In the genomic region with DNA sequence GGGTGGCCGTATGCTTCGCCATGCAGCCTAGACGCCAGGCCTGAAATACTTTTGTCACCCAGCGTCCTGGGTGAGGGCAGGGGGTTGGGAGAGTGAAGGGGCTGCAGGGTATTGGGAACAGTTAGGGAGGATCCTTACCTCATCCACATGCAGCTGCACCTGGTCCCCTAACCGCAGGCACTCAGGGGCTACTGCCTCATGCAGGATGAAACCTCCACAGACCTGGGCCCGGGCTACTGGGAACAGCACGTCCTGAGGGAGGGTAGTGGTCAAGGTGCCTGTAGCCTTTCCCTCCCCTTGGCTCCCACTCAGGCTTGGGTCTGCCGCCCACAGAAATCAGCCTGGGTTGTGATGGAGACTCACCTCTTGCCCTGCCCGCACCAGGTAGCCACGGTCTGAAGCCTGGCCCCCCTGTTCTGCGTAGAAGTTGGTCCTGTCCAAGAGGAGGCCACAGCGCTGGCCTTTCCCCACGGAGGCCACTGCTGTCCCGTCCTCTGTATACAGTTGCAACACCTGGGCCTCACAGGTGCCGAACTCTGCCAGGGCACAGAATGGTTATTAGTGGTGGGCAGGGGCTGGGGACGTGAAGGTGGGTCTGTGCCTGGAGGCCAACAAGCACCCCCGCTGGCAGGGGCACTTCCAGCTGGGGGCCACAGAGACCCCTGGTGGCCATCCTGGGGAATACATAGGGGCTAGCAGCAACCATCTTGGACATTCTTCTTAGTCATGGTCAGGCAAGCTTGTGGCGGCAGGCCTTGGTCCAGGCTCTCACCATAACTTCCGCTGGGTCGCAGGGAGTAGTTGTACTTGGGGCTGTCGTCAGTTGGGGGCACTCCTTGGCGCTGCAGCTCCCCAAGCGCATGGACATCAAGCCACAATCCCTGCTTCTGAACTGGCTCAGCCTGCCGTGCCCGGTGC, we compare ENCODE assay signal across 1 cellular context.
TF ChIP-seq lines count a peak whose summit lies in the region.

No MANE protein-coding gene starts in this region.

TF ChIP-seq in HepG2, 621 proteins besides CTCF, POLR2A, EP300 and RAD21 (continued from another document and continues in another):
- TF ChIP-seq, protein P1, sequence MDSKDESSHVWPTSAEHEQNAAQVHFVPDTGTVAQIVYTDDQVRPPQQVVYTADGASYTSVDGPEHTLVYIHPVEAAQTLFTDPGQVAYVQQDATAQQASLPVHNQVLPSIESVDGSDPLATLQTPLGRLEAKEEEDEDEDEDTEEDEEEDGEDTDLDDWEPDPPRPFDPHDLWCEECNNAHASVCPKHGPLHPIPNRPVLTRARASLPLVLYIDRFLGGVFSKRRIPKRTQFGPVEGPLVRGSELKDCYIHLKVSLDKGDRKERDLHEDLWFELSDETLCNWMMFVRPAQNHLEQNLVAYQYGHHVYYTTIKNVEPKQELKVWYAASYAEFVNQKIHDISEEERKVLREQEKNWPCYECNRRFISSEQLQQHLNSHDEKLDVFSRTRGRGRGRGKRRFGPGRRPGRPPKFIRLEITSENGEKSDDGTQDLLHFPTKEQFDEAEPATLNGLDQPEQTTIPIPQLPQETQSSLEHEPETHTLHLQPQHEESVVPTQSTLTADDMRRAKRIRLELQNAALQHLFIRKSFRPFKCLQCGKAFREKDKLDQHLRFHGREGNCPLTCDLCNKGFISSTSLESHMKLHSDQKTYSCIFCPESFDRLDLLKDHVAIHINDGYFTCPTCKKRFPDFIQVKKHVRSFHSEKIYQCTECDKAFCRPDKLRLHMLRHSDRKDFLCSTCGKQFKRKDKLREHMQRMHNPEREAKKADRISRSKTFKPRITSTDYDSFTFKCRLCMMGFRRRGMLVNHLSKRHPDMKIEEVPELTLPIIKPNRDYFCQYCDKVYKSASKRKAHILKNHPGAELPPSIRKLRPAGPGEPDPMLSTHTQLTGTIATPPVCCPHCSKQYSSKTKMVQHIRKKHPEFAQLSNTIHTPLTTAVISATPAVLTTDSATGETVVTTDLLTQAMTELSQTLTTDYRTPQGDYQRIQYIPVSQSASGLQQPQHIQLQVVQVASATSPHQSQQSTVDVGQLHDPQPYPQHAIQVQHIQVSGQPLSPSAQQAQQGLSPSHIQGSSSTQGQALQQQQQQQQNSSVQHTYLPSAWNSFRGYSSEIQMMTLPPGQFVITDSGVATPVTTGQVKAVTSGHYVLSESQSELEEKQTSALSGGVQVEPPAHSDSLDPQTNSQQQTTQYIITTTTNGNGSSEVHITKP (CRISPR knock-in tag; IDR thresholded peaks at IDR 0.05; ENCODE audit: low read depth), result no peak
- TF ChIP-seq ZNF567 (CRISPR knock-in tag; IDR thresholded peaks at IDR 0.05; ENCODE audit: borderline replicate concordance) (no peak), RAD51 (IDR thresholded peaks at IDR 0.05; ENCODE audit: borderline replicate concordance) (no peak), NFE2L1 (CRISPR knock-in tag; IDR thresholded peaks at IDR 0.05; ENCODE audit: borderline replicate concordance) (peak; percentile 11; the same call in 1 of the 2 replicates), HDAC6 (IDR thresholded peaks at IDR 0.05; ENCODE audit: low read depth, low read length) (no peak), ZFP62 (CRISPR knock-in tag; IDR thresholded peaks at IDR 0.05) (no peak), SMAD3 (CRISPR knock-in tag; IDR thresholded peaks at IDR 0.05) (no peak), HES4 (CRISPR knock-in tag; IDR thresholded peaks at IDR 0.05; ENCODE audit: borderline replicate concordance) (no peak), KLF12 (CRISPR knock-in tag; IDR thresholded peaks at IDR 0.05; ENCODE audit: borderline replicate concordance) (no peak), GATAD2A (CRISPR knock-in tag; IDR thresholded peaks at IDR 0.05) (no peak), KLF6 (CRISPR knock-in tag; IDR thresholded peaks at IDR 0.05) (no peak), RORA (CRISPR knock-in tag; IDR thresholded peaks at IDR 0.05) (no peak), ZKSCAN1 (IDR thresholded peaks at IDR 0.05; ENCODE audit: low read length) (no peak), FIP1L1 (IDR thresholded peaks at IDR 0.05; ENCODE audit: borderline replicate concordance, insufficient read depth, low read depth, low read length) (no peak), SNAI1 (CRISPR knock-in tag; IDR thresholded peaks at IDR 0.05; ENCODE audit: borderline replicate concordance) (no peak), ZNF781 (CRISPR knock-in tag; IDR thresholded peaks at IDR 0.05; ENCODE audit: borderline replicate concordance, not compliant biosample characterization) (no peak), KAT8 (CRISPR knock-in tag; IDR thresholded peaks at IDR 0.05) (0 out of 2 replicates have a peak, but pooled peaks have one; percentile 19), ZNF674 (CRISPR knock-in tag; IDR thresholded peaks at IDR 0.05; ENCODE audit: low read depth) (no peak), KDM4B (CRISPR knock-in tag; IDR thresholded peaks at IDR 0.05) (no peak), ZNF496 (CRISPR knock-in tag; IDR thresholded peaks at IDR 0.05; ENCODE audit: insufficient replicate concordance) (no peak), AGO2 (optimal IDR thresholded peaks at IDR 0.05; ENCODE audit: low read depth, low read length) (peak; percentile 81), ZMYM4 (CRISPR knock-in tag; IDR thresholded peaks at IDR 0.05) (no peak), ZNF589 (CRISPR knock-in tag; conservative IDR thresholded peaks at IDR 0.05) (no peak), SOX13 (IDR thresholded peaks at IDR 0.05) (no peak), SOX13 (CRISPR knock-in tag; conservative IDR thresholded peaks at IDR 0.05 in 1 of 2, IDR thresholded peaks at IDR 0.05 in 1 of 2) (0 out of 4 replicates have a peak, but pooled peaks of 1 of the 2 experiments have one; percentile 14), POLR2AphosphoS5 (IDR thresholded peaks at IDR 0.05; ENCODE audit: low read depth, low read length) (no peak), PTBP1 (IDR thresholded peaks at IDR 0.05; ENCODE audit: low read depth, low read length, poor library complexity, severe bottlenecking) (no peak), ZNF768 (CRISPR knock-in tag; IDR thresholded peaks at IDR 0.05) (no peak), ARNT2 (CRISPR knock-in tag; IDR thresholded peaks at IDR 0.05; ENCODE audit: low read depth) (0 out of 2 replicates have a peak, but pooled peaks have one; percentile 40), ZBTB38 (CRISPR knock-in tag; IDR thresholded peaks at IDR 0.05) (peak; percentile 13; the same call in 1 of the 2 replicates), ZBTB21 (CRISPR knock-in tag; IDR thresholded peaks at IDR 0.05) (no peak)
- TF ChIP-seq, protein P2, sequence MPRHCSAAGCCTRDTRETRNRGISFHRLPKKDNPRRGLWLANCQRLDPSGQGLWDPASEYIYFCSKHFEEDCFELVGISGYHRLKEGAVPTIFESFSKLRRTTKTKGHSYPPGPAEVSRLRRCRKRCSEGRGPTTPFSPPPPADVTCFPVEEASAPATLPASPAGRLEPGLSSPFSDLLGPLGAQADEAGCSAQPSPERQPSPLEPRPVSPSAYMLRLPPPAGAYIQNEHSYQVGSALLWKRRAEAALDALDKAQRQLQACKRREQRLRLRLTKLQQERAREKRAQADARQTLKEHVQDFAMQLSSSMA (CRISPR knock-in tag; IDR thresholded peaks at IDR 0.05), result no peak
- TF ChIP-seq, protein P3, sequence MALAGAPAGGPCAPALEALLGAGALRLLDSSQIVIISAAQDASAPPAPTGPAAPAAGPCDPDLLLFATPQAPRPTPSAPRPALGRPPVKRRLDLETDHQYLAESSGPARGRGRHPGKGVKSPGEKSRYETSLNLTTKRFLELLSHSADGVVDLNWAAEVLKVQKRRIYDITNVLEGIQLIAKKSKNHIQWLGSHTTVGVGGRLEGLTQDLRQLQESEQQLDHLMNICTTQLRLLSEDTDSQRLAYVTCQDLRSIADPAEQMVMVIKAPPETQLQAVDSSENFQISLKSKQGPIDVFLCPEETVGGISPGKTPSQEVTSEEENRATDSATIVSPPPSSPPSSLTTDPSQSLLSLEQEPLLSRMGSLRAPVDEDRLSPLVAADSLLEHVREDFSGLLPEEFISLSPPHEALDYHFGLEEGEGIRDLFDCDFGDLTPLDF (CRISPR knock-in tag; IDR thresholded peaks at IDR 0.05), result no peak
- TF ChIP-seq, protein P4, sequence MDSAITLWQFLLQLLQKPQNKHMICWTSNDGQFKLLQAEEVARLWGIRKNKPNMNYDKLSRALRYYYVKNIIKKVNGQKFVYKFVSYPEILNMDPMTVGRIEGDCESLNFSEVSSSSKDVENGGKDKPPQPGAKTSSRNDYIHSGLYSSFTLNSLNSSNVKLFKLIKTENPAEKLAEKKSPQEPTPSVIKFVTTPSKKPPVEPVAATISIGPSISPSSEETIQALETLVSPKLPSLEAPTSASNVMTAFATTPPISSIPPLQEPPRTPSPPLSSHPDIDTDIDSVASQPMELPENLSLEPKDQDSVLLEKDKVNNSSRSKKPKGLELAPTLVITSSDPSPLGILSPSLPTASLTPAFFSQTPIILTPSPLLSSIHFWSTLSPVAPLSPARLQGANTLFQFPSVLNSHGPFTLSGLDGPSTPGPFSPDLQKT (CRISPR knock-in tag; IDR thresholded peaks at IDR 0.05; ENCODE audit: borderline replicate concordance), result no peak
- TF ChIP-seq, protein P5, sequence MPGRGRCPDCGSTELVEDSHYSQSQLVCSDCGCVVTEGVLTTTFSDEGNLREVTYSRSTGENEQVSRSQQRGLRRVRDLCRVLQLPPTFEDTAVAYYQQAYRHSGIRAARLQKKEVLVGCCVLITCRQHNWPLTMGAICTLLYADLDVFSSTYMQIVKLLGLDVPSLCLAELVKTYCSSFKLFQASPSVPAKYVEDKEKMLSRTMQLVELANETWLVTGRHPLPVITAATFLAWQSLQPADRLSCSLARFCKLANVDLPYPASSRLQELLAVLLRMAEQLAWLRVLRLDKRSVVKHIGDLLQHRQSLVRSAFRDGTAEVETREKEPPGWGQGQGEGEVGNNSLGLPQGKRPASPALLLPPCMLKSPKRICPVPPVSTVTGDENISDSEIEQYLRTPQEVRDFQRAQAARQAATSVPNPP (CRISPR knock-in tag; IDR thresholded peaks at IDR 0.05), result no peak
- TF ChIP-seq, protein P6, sequence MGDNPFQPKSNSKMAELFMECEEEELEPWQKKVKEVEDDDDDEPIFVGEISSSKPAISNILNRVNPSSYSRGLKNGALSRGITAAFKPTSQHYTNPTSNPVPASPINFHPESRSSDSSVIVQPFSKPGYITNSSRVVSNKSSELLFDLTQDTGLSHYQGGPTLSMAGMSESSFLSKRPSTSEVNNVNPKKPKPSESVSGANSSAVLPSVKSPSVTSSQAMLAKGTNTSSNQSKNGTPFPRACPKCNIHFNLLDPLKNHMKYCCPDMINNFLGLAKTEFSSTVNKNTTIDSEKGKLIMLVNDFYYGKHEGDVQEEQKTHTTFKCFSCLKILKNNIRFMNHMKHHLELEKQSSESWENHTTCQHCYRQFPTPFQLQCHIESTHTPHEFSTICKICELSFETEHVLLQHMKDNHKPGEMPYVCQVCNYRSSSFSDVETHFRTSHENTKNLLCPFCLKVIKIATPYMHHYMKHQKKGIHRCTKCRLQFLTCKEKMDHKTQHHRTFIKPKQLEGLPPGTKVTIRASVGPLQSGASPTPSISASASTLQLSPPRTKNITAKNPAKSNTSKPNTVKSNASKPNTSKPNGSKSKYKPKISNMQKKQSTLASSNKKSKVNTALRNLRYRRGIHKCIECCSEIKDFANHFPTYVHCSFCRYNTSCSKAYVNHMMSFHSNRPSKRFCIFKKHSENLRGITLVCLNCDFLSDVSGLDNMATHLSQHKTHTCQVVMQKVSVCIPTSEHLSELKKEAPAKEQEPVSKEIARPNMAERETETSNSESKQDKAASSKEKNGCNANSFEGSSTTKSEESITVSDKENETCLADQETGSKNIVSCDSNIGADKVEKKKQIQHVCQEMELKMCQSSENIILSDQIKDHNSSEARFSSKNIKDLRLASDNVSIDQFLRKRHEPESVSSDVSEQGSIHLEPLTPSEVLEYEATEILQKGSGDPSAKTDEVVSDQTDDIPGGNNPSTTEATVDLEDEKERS (CRISPR knock-in tag; IDR thresholded peaks at IDR 0.05), result no peak
- TF ChIP-seq, protein P7, sequence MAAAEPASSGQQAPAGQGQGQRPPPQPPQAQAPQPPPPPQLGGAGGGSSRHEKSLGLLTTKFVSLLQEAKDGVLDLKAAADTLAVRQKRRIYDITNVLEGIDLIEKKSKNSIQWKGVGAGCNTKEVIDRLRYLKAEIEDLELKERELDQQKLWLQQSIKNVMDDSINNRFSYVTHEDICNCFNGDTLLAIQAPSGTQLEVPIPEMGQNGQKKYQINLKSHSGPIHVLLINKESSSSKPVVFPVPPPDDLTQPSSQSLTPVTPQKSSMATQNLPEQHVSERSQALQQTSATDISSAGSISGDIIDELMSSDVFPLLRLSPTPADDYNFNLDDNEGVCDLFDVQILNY (CRISPR knock-in tag; conservative IDR thresholded peaks at IDR 0.05), result no peak
- TF ChIP-seq, protein P8, sequence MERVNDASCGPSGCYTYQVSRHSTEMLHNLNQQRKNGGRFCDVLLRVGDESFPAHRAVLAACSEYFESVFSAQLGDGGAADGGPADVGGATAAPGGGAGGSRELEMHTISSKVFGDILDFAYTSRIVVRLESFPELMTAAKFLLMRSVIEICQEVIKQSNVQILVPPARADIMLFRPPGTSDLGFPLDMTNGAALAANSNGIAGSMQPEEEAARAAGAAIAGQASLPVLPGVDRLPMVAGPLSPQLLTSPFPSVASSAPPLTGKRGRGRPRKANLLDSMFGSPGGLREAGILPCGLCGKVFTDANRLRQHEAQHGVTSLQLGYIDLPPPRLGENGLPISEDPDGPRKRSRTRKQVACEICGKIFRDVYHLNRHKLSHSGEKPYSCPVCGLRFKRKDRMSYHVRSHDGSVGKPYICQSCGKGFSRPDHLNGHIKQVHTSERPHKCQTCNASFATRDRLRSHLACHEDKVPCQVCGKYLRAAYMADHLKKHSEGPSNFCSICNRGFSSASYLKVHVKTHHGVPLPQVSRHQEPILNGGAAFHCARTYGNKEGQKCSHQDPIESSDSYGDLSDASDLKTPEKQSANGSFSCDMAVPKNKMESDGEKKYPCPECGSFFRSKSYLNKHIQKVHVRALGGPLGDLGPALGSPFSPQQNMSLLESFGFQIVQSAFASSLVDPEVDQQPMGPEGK (CRISPR knock-in tag; IDR thresholded peaks at IDR 0.05), result peak; percentile 67
